28 cellular contexts compared by ENCODE assay signal in genomic region chr7:130436253-130436652, GRCh38. TPM values are rescaled to one million over a fixed set of nuclear protein-coding genes. Genes with fewer than 3 reads are reported as not detected.
"Had no signal": no experiment of that assay in that cellular context is flagged by ENCODE, and none has a peak within 500 bp of the region (broad histone marks: within the 10 kb centered on the region; RNA-seq: fewer than 3 reads in every experiment).

No MANE protein-coding gene starts in this region.

- H2AFZ ChIP-seq: hepatocyte had no signal

- H3K9me3 Mint-ChIP-seq: endodermal cell; stimulated activated naive B cell treated with anti-CD40 and anti-IgM and Interleukin-4, amounts not matched to agents 10 μg/mL and 1 μg/mL and 100 μg/mL, for 72 hours had no signal

- H3K4me1 Mint-ChIP-seq: endodermal cell had no signal

- H3K27ac Mint-ChIP-seq: endodermal cell; stimulated activated naive B cell treated with anti-CD40 and anti-IgM and Interleukin-4, amounts not matched to agents 10 μg/mL and 1 μg/mL and 100 μg/mL, for 72 hours had no signal

- H3K4me2 ChIP-seq: hepatocyte had no signal

- H3K27me3 Mint-ChIP-seq: naive thymus-derived CD4-positive, alpha-beta T cell; stimulated activated naive B cell treated with anti-CD40 and anti-IgM and Interleukin-4, amounts not matched to agents 10 μg/mL and 1 μg/mL and 100 μg/mL, for 72 hours had no signal

- ATAC-seq: left cardiac atrium; lower lobe of right lung; naive thymus-derived CD4-positive, alpha-beta T cell; stimulated activated naive B cell treated with anti-CD40 and anti-IgM and Interleukin-4, amounts not matched to agents 10 μg/mL and 1 μg/mL and 100 μg/mL, for 72 hours had no signal

- H3K36me3 ChIP-seq: colonic mucosa, left ventricle myocardium inferior, lower lobe of right lung, ovary, right atrium auricular region, sigmoid colon, stomach, thoracic aorta, transverse colon had no signal

- H3K27ac ChIP-seq: colonic mucosa, left ventricle myocardium inferior, lower lobe of right lung, ovary, right atrium auricular region, sigmoid colon, skin epidermis, stomach, thoracic aorta, transverse colon had no signal

- DNase-seq: colonic mucosa; dermis blood vessel endothelial cell; effector CD4-positive, alpha-beta T cell; endodermal cell; foreskin melanocyte; head of caudate nucleus; kidney; left cardiac atrium; left ventricle myocardium inferior; lower lobe of right lung; mesenchymal stem cell; naive thymus-derived CD4-positive, alpha-beta T cell; ovary; sigmoid colon; stimulated activated CD4-positive, alpha-beta T cell treated with anti-CD3 and anti-CD28 coated beads, Interleukin-2, amount 100 ng/mL, for 24 hours; stimulated activated CD4-positive, alpha-beta T cell treated with anti-CD3 and anti-CD28 coated beads, Interleukin-4, amount 100 ng/mL, for 4 hours; stimulated activated naive B cell treated with anti-CD40 and anti-IgM and Interleukin-4, amounts not matched to agents 10 μg/mL and 1 μg/mL and 100 μg/mL, for 72 hours; stomach; substantia nigra; transverse colon had no signal

- H3K4me3 Mint-ChIP-seq: endodermal cell; neural crest cell; stimulated activated naive B cell treated with anti-CD40 and anti-IgM and Interleukin-4, amounts not matched to agents 10 μg/mL and 1 μg/mL and 100 μg/mL, for 72 hours had no signal

- H3K4me1 ChIP-seq: colonic mucosa had no signal

- H3K9me3 ChIP-seq: colonic mucosa, left ventricle myocardium inferior, lower lobe of right lung, ovary, right atrium auricular region, sigmoid colon, stomach, thoracic aorta, transverse colon had no signal

- H3K27me3 ChIP-seq: colonic mucosa, hepatocyte, ovary, right atrium auricular region, sigmoid colon, stomach, transverse colon had no signal

- H3K4me3 ChIP-seq: colonic mucosa, hepatocyte, left ventricle myocardium inferior, lower lobe of right lung, ovary, right atrium auricular region, sigmoid colon, skin epidermis, stomach, thoracic aorta, transverse colon had no signal

RNA-seq across cellular contexts. Expression of gene CPA1, which starts 56.0 kb away (rescaled TPM):
- total RNA-seq: dermis blood vessel endothelial cell; endodermal cell; endothelial cell of umbilical vein; left ventricle myocardium inferior; mononuclear cell; naive thymus-derived CD4-positive, alpha-beta T cell; neural crest cell; right atrium auricular region; stomach; transverse colon; ureter had no signal
- polyA plus RNA-seq: endothelial cell of umbilical vein; naive thymus-derived CD4-positive, alpha-beta T cell had no signal
